ENCODE assay signal across 10 cellular contexts in the genomic region with DNA sequence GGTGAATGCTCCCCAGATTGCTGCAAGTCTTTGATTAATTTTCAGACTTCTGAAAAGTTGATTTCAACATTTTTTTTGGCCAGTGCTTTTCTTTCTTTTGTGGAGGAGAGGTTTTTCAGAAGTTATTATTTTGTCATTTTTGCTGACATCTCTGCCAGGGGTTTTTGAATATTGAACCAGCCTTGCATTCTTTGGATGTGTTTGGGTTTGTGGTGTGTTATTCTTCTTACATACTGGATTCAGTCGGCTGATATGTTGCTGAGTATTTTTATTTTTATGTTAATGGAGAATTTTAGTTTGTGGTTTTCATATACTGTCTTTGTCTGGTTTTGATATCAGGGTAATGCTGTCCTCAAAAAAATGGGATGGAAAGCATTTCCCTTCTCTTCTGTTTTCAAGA.
"Had no signal": no experiment of that assay in that cellular context is flagged by ENCODE, and none has a peak within 500 bp of the region (broad histone marks: within the 10 kb centered on the region; RNA-seq: fewer than 3 reads in every experiment).

No MANE protein-coding gene starts in this region.

- FAIRE-seq: H1 had no signal

- H3K36me3 ChIP-seq: HAP-1 had no signal

- H3K4me1 ChIP-seq: HAP-1 had no signal

- H3K9ac ChIP-seq: GM23248 had no signal

- H2AFZ ChIP-seq: GM23248, GM23338 had no signal

- H3K4me2 ChIP-seq: GM23338 had no signal

- DNase-seq: GM23248, GOT3, H7, H9, HCEC 1CT, HFFc6 had no signal

- H3K4me3 ChIP-seq: GM23248, GM23338, HAP-1 had no signal

- H3K27ac ChIP-seq: GM23248 had no signal

- ATAC-seq: GM23338, HCT116 had no signal
